ENCODE assay signal across 20 cellular contexts in the genomic region with DNA sequence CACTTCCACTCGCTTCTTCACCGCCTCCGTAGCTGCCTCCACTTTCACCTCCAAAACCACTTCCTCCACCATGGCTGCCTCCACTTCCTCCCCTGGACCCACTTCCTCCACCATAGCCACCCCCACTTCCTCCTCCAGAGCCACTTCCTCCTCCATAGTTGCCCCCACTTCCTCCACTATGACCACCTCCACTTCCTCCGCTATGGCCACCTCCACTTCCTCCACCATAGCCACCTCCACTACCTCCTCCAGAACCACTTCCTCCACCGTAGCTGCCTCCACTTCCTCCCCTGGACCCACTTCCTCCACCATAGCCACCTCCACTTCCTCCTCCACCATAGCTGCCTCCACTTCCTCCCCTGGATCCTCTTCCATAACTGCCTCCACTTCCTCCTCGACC. TPM values are rescaled to one million over a fixed set of nuclear protein-coding genes. Genes with fewer than 3 reads are reported as not detected.
DNase-seq lines count a peak whose midpoint lies in the region; ATAC-seq and TF ChIP-seq lines count a peak whose summit lies in the region.
"Had no signal": no experiment of that assay in that cellular context is flagged by ENCODE, and none has a peak within 500 bp of the region (broad histone marks: within the 10 kb centered on the region; RNA-seq: fewer than 3 reads in every experiment).

No MANE protein-coding gene starts in this region.

- TF ChIP-seq CTCF in HL-60 (IDR thresholded peaks at IDR 0.05; ENCODE audit: insufficient read depth, low read length), result no peak

- H3K27me3 ChIP-seq in HL-60 (ENCODE audit: insufficient read depth, poor library complexity, severe bottlenecking), result no peaks in the 10 kb centered on the region

- no peak overlapping the region for H3K4me3 ChIP-seq in HL-60 (replicated peaks; ENCODE audit: insufficient read depth, low read length)
- H3K4me3 ChIP-seq: mucosa of descending colon, sigmoid colon, upper lobe of right lung had no signal

- peak; percentile 24 for DNase-seq in CD1c-positive myeloid dendritic cell (ENCODE audit: extremely low spot score)
- peak; percentile 31 to 41 for DNase-seq in HL-60 (ENCODE audit: low read depth in 1 of 2, low spot score in 1 of 2)
- DNase-seq in naive thymus-derived CD8-positive, alpha-beta T cell, result peak in 5 of 10 donors; percentile 10 to 38 (median 30)
- DNase-seq in SIG-M5 treated with dmso at 0.1 percent for 504 hours (lab: John Stamatoyannopoulos, UW; ENCODE audit: unreplicated experiment), result no peak
- no peak for DNase-seq in ecto neural progenitor cell (ENCODE audit: low spot score)
- no peak for DNase-seq in NOMO-1 treated with dmso at 0.1 percent for 144 hours (lab: John Stamatoyannopoulos, UW; ENCODE audit: unreplicated experiment)
- DNase-seq: KG1; mucosa of descending colon; NCI-H1105 treated with DMSO at 0.1 percent for 48 hours; NCI-H69; SHP77; sigmoid colon; stimulated activated naive CD4-positive, alpha-beta T cell treated with Interleukin-2 at 50 U/mL for 16 hours; upper lobe of right lung had no signal

- no peak overlapping the region for H3K27ac ChIP-seq in HL-60 (replicated peaks)
- H3K27ac ChIP-seq: sigmoid colon, upper lobe of right lung had no signal

- H3K4me1 Mint-ChIP-seq in activated T-helper 17 cell treated with anti-CD3 and anti-CD28 coated beads, Interleukin-2, amount 50 U/mL, for 72 hours, result peaks cover 6% of the 10 kb centered on the region
- H3K4me1 Mint-ChIP-seq in naive thymus-derived CD8-positive, alpha-beta T cell, result peaks cover 12 to 25% (median 16%) of the 10 kb centered on the region in 4 donors

- ATAC-seq in activated T-helper 17 cell treated with anti-CD3 and anti-CD28 coated beads, Interleukin-2, amount 50 U/mL, for 72 hours (replicated peaks), result no peak
- ATAC-seq in naive thymus-derived CD8-positive, alpha-beta T cell, result peak in 1 of 2 donors; percentile 78
- ATAC-seq: esophagus mucosa, left lobe of liver, mucosa of descending colon, upper lobe of right lung had no signal

- POLR2A ChIA-PET in naive thymus-derived CD8-positive, alpha-beta T cell (lab: Charles Lee), result no interaction called here

- no peaks in the 10 kb centered on the region for H3K36me3 Mint-ChIP-seq in activated T-helper 17 cell treated with anti-CD3 and anti-CD28 coated beads, Interleukin-2, amount 50 U/mL, for 72 hours (ENCODE audit: low read depth)
- H3K36me3 Mint-ChIP-seq in naive thymus-derived CD8-positive, alpha-beta T cell, result peaks cover 0 to 2% (median 0%) of the 10 kb centered on the region in 3 donors

- H3K27me3 Mint-ChIP-seq in activated T-helper 17 cell treated with anti-CD3 and anti-CD28 coated beads, Interleukin-2, amount 50 U/mL, for 72 hours, result peaks cover 18% of the 10 kb centered on the region
- H3K27me3 Mint-ChIP-seq in naive thymus-derived CD8-positive, alpha-beta T cell, result peaks cover 14 to 46% (median 30%) of the 10 kb centered on the region in 5 donors

- H3K9me3 Mint-ChIP-seq in activated T-helper 17 cell treated with anti-CD3 and anti-CD28 coated beads, Interleukin-2, amount 50 U/mL, for 72 hours, result peaks cover 6% of the 10 kb centered on the region
- H3K9me3 Mint-ChIP-seq in naive thymus-derived CD8-positive, alpha-beta T cell, result peaks cover 0 to 15% (median 10%) of the 10 kb centered on the region in 9 donors

- H3K27ac Mint-ChIP-seq in activated T-helper 17 cell treated with anti-CD3 and anti-CD28 coated beads, Interleukin-2, amount 50 U/mL, for 72 hours, result peak overlapping the region; percentile 68
- H3K27ac Mint-ChIP-seq in naive thymus-derived CD8-positive, alpha-beta T cell, result peak overlapping the region in 9 of 10 donors; percentile 68 to 91 (median 87)

- no peak overlapping the region for H3K4me3 Mint-ChIP-seq in activated T-helper 17 cell treated with anti-CD3 and anti-CD28 coated beads, Interleukin-2, amount 50 U/mL, for 72 hours
- H3K4me3 Mint-ChIP-seq in naive thymus-derived CD8-positive, alpha-beta T cell, result peak overlapping the region in 4 of 10 donors; percentile 22 to 46 (median 39)

RNA-seq across cellular contexts. Expression of a gene that starts 4.5 kb away (rescaled TPM):
- total RNA-seq in activated T-helper 17 cell treated with anti-CD3 and anti-CD28 coated beads, Interleukin-2, amount 50 U/mL, for 72 hours, result not detected
- total RNA-seq in naive thymus-derived CD8-positive, alpha-beta T cell, result not detected
- not detected for polyA plus RNA-seq in naive thymus-derived CD8-positive, alpha-beta T cell
- total RNA-seq: left lobe of liver; mucosa of descending colon; OCI-LY7; osteoblast; sigmoid colon; T-helper 2 cell treated with Interferon-gamma antibody and Interleukin-4, amounts not matched to agents 100 ng/mL and 5 ng/mL, for 36 hours; upper lobe of right lung had no signal
- polyA plus RNA-seq: sigmoid colon had no signal

RNA-seq across cellular contexts. Expression of a gene that starts 19.4 kb away (rescaled TPM):
- total RNA-seq in activated T-helper 17 cell treated with anti-CD3 and anti-CD28 coated beads, Interleukin-2, amount 50 U/mL, for 72 hours, result not detected
- not detected for total RNA-seq in naive thymus-derived CD8-positive, alpha-beta T cell
- polyA plus RNA-seq in naive thymus-derived CD8-positive, alpha-beta T cell, result not detected
- total RNA-seq: left lobe of liver; sigmoid colon; T-helper 2 cell treated with Interferon-gamma antibody and Interleukin-4, amounts not matched to agents 100 ng/mL and 5 ng/mL, for 36 hours; upper lobe of right lung had no signal

RNA-seq across cellular contexts. Expression of a gene that starts 39.2 kb away (rescaled TPM):
- total RNA-seq in activated T-helper 17 cell treated with anti-CD3 and anti-CD28 coated beads, Interleukin-2, amount 50 U/mL, for 72 hours, result not detected
- not detected for total RNA-seq in naive thymus-derived CD8-positive, alpha-beta T cell
- not detected for polyA plus RNA-seq in naive thymus-derived CD8-positive, alpha-beta T cell
- total RNA-seq: OCI-LY7; T-helper 2 cell treated with Interferon-gamma antibody and Interleukin-4, amounts not matched to agents 100 ng/mL and 5 ng/mL, for 36 hours had no signal

RNA-seq across cellular contexts. Expression of a gene that starts 45.2 kb away (rescaled TPM):
- not detected for total RNA-seq in activated T-helper 17 cell treated with anti-CD3 and anti-CD28 coated beads, Interleukin-2, amount 50 U/mL, for 72 hours
- total RNA-seq in naive thymus-derived CD8-positive, alpha-beta T cell, result not detected
- polyA plus RNA-seq in naive thymus-derived CD8-positive, alpha-beta T cell, result not detected
- total RNA-seq: left lobe of liver; mucosa of descending colon; OCI-LY7; T-helper 2 cell treated with Interferon-gamma antibody and Interleukin-4, amounts not matched to agents 100 ng/mL and 5 ng/mL, for 36 hours; upper lobe of right lung had no signal

RNA-seq across cellular contexts. Expression of a gene that starts 48.6 kb away (rescaled TPM):
- total RNA-seq in activated T-helper 17 cell treated with anti-CD3 and anti-CD28 coated beads, Interleukin-2, amount 50 U/mL, for 72 hours, result not detected
- not detected for total RNA-seq in naive thymus-derived CD8-positive, alpha-beta T cell
- polyA plus RNA-seq in naive thymus-derived CD8-positive, alpha-beta T cell, result not detected
- total RNA-seq: OCI-LY7; sigmoid colon; T-helper 2 cell treated with Interferon-gamma antibody and Interleukin-4, amounts not matched to agents 100 ng/mL and 5 ng/mL, for 36 hours had no signal

Comparison
In these comparisons a context has a peak if more than half of its experiments do, and no peak if none do; other contexts are left out.
1. DNase-seq: peak in CD1c-positive myeloid dendritic cell (single experiment) and HL-60 (2 of 2); none in SIG-M5 treated with dmso at 0.1 percent for 504 hours (single experiment), ecto neural progenitor cell (single experiment) and NOMO-1 treated with dmso at 0.1 percent for 144 hours (single experiment).